In genomic region chr20:14235355-14235754, GRCh38 we compare ENCODE assay signal across 15 cellular contexts.
DNase-seq lines count a peak whose midpoint lies in the region; ATAC-seq, FAIRE-seq and TF ChIP-seq lines count a peak whose summit lies in the region.
"Had no signal": no experiment of that assay in that cellular context is flagged by ENCODE, and none has a peak within 500 bp of the region (broad histone marks: within the 10 kb centered on the region; RNA-seq: fewer than 3 reads in every experiment).

No MANE protein-coding gene starts in this region.

- no peaks in the 10 kb centered on the region for H3K4me1 ChIP-seq in IMR-90 (ENCODE audit: control insufficient read depth, insufficient read depth, low read length)
- H3K4me1 ChIP-seq in keratinocyte (ENCODE audit: control insufficient read depth, extremely low read depth, insufficient read depth, low read length), result peaks cover 10% of the 10 kb centered on the region
- H3K4me1 ChIP-seq in pancreas, result no peaks in the 10 kb centered on the region
- H3K4me1 ChIP-seq: right lobe of liver, tibial nerve had no signal

- H3K9me1 ChIP-seq in IMR-90 (ENCODE audit: insufficient read depth, low read length) (no peaks in the 10 kb centered on the region), keratinocyte (ENCODE audit: control insufficient read depth, extremely low read depth, insufficient read depth, low read length) (no peaks in the 10 kb centered on the region)

- H2BK15ac ChIP-seq in IMR-90 (ENCODE audit: low read depth, low read length), result no peak overlapping the region

- no peak for TF ChIP-seq CTCF in AG04449 (IDR thresholded peaks at IDR 0.05; ENCODE audit: insufficient read depth, low read length, missing control alignments)
- no peak for TF ChIP-seq CTCF in IMR-90 (conservative IDR thresholded peaks at IDR 0.05; ENCODE audit: low read depth, low read length)
- no peak for TF ChIP-seq CTCF in astrocyte of the cerebellum (IDR thresholded peaks at IDR 0.05; ENCODE audit: low read depth, low read length, missing control alignments)
- TF ChIP-seq CTCF in keratinocyte (optimal IDR thresholded peaks at IDR 0.05 in 1 of 3, IDR thresholded peaks at IDR 0.05 in 1 of 3, conservative IDR thresholded peaks at IDR 0.05 in 1 of 3; ENCODE audit: extremely low read depth in 1 of 3, insufficient read depth in 2 of 3, low read length in 3 of 3), result no peak
- TF ChIP-seq CTCF in pancreas (IDR thresholded peaks at IDR 0.05), result no peak

- H2AK5ac ChIP-seq in IMR-90 (ENCODE audit: low read depth, low read length), result no peak overlapping the region

- H2AFZ ChIP-seq in IMR-90 (replicated peaks; ENCODE audit: low read length, poor library complexity) (no peak overlapping the region), keratinocyte (ENCODE audit: control insufficient read depth, low read length) (no peak overlapping the region)

- no peak overlapping the region for H3K4ac ChIP-seq in IMR-90 (ENCODE audit: low read depth, low read length)

- H3K27me3 ChIP-seq in IMR-90 (ENCODE audit: control insufficient read depth, insufficient read depth, low read length) (no peaks in the 10 kb centered on the region), keratinocyte (ENCODE audit: control insufficient read depth, extremely low read depth, insufficient read depth, low read length) (no peaks in the 10 kb centered on the region), pancreas (no peaks in the 10 kb centered on the region)
- H3K27me3 ChIP-seq: BLaER1 treated with 17β-estradiol and CSF1 and Interleukin-3, amounts not matched to agents 10 nM and 100 nM; right lobe of liver; tibial nerve had no signal

- POLR2A ChIA-PET in AG04449 (lab: Yijun Ruan, JAX) (no interaction called here), IMR-90 (lab: Charles Lee; ENCODE audit: unreplicated experiment) (no interaction called here)

- H3K56ac ChIP-seq in IMR-90 (ENCODE audit: extremely low read depth, insufficient read depth, low read length), result no peak overlapping the region

- peak; percentile 33 for DNase-seq in AG04449 (ENCODE audit: low read depth, low spot score)
- DNase-seq in IMR-90, result peak; percentile 84
- DNase-seq in astrocyte of the cerebellum (ENCODE audit: low read depth), result peak; percentile 8
- peak; percentile 13 for DNase-seq in keratinocyte (ENCODE audit: low read depth, low spot score)
- DNase-seq in pancreas, result no peak
- DNase-seq: activated CD8-positive, alpha-beta T cell treated with anti-CD3 and anti-CD28 coated beads, Interleukin-2, amount 10 ng/mL, durations not matched to agents 7 days and 5 days; activated naive CD4-positive, alpha-beta T cell; GF-D8; NCI-H1694; right lobe of liver had no signal

- no peak overlapping the region for H3K18ac ChIP-seq in IMR-90 (ENCODE audit: low read depth, low read length)

- no peak overlapping the region for H2AK9ac ChIP-seq in IMR-90 (replicated peaks; ENCODE audit: low read depth, low read length, poor library complexity)

- H3K79me1 ChIP-seq in IMR-90 (ENCODE audit: low read depth in 1 of 2, low read length in 2 of 2), result no peaks in the 10 kb centered on the region

- H2BK120ac ChIP-seq in IMR-90 (ENCODE audit: low read depth, low read length), result no peak overlapping the region

- BruUV-seq in IMR-90 (replicated peaks; lab: Mats Ljungman, UMichigan), result no TSS peak

- H3K4me2 ChIP-seq in IMR-90 (ENCODE audit: low read depth, low read length) (peak overlapping the region; percentile 70; the same call in 1 of the 2 replicates), keratinocyte (ENCODE audit: control insufficient read depth, extremely low read depth, insufficient read depth, low read depth, low read length) (no peak overlapping the region)
- H3K4me2 ChIP-seq: BLaER1 treated with 17β-estradiol and CSF1 and Interleukin-3, amounts not matched to agents 10 nM and 100 nM had no signal

- H3K9me3 ChIP-seq in IMR-90 (ENCODE audit: control insufficient read depth, insufficient read depth, low read length) (no peaks in the 10 kb centered on the region), keratinocyte (ENCODE audit: control insufficient read depth, low read depth, low read length) (no peaks in the 10 kb centered on the region), pancreas (no peaks in the 10 kb centered on the region)
- H3K9me3 ChIP-seq: BLaER1 treated with 17β-estradiol and CSF1 and Interleukin-3, amounts not matched to agents 10 nM and 100 nM; right lobe of liver; tibial nerve had no signal

- H4K20me1 ChIP-seq in IMR-90 (ENCODE audit: insufficient read depth, low read length), result no peaks in the 10 kb centered on the region
- no peaks in the 10 kb centered on the region for H4K20me1 ChIP-seq in keratinocyte (ENCODE audit: control insufficient read depth, extremely low read depth, insufficient read depth, low read length)
- H4K20me1 ChIP-seq: BLaER1 treated with 17β-estradiol and CSF1 and Interleukin-3, amounts not matched to agents 10 nM and 100 nM had no signal

- H4K91ac ChIP-seq in IMR-90 (ENCODE audit: insufficient read depth, low read depth, low read length), result no peak overlapping the region

- CTCF ChIA-PET in AG04449 (lab: Yijun Ruan, JAX) (no interaction called here), IMR-90 (lab: Yijun Ruan, JAX) (no interaction called here)

- in situ Hi-C loops in IMR-90 (cut with MboI; ENCODE audit: low sequenced_read_pairs) (no loop called here), astrocyte of the cerebellum (cut with HindIII; ENCODE audit: low sequenced_read_pairs) (no loop called here)

- ATAC-seq in IMR-90 (ENCODE audit: low read depth) (peak; percentile 35; the same call in 1 of the 2 replicates), HG03025 (IDR thresholded peaks at IDR 0.05; ENCODE audit: low FRiP score, unreplicated experiment) (no peak), pancreas (no peak), HG03457 (IDR thresholded peaks at IDR 0.05; ENCODE audit: unreplicated experiment) (no peak), GM19023 (IDR thresholded peaks at IDR 0.05; ENCODE audit: unreplicated experiment) (no peak)
- ATAC-seq: activated CD8-positive, alpha-beta T cell treated with anti-CD3 and anti-CD28 coated beads, Interleukin-2, amount 10 ng/mL, durations not matched to agents 7 days and 5 days; right lobe of liver had no signal

- no peak overlapping the region for H2BK20ac ChIP-seq in IMR-90 (ENCODE audit: low read depth, low read length)

- no peak for TF ChIP-seq POLR2A in IMR-90 (IDR thresholded peaks at IDR 0.05; ENCODE audit: low read depth, low read length)

- H2BK5ac ChIP-seq in IMR-90 (ENCODE audit: low read depth, low read length, poor library complexity, severe bottlenecking), result peak overlapping the region; percentile 8

- H4K8ac ChIP-seq in IMR-90 (ENCODE audit: low read depth in 2 of 2, low read length in 2 of 2), result no peak overlapping the region

- H3K27ac ChIP-seq in IMR-90 (ENCODE audit: insufficient read depth, low read length) (no peak overlapping the region), keratinocyte (ENCODE audit: control insufficient read depth, insufficient read depth, low read length) (peak overlapping the region; percentile 48), pancreas (no peak overlapping the region)
- H3K27ac ChIP-seq: BLaER1 treated with 17β-estradiol and CSF1 and Interleukin-3, amounts not matched to agents 10 nM and 100 nM; right lobe of liver; tibial nerve had no signal

- no peaks in the 10 kb centered on the region for H3K79me2 ChIP-seq in keratinocyte (ENCODE audit: control insufficient read depth, insufficient read depth, low read length)

- H3K36me3 ChIP-seq in IMR-90 (ENCODE audit: control insufficient read depth, insufficient read depth, low read length), result no peaks in the 10 kb centered on the region
- no peaks in the 10 kb centered on the region for H3K36me3 ChIP-seq in keratinocyte (ENCODE audit: control insufficient read depth in 2 of 2, extremely low read depth in 1 of 2, insufficient read depth in 2 of 2, low read length in 2 of 2)
- H3K36me3 ChIP-seq in pancreas, result no peaks in the 10 kb centered on the region
- H3K36me3 ChIP-seq: BLaER1 treated with 17β-estradiol and CSF1 and Interleukin-3, amounts not matched to agents 10 nM and 100 nM; right lobe of liver; tibial nerve had no signal

- no peak overlapping the region for H4K5ac ChIP-seq in IMR-90 (ENCODE audit: low read depth, low read length)

- no peak overlapping the region for H3K14ac ChIP-seq in IMR-90 (replicated peaks; ENCODE audit: low read depth, low read length)

- dilution Hi-C loops in IMR-90 (cut with HindIII; ENCODE audit: low sequenced_read_pairs, unreplicated experiment), result no loop called here
- dilution Hi-C loops in keratinocyte (cut with MboI; ENCODE audit: extremely low pct_ligation_motif_present, low sequenced_read_pairs), result no loop called here

- H3K23ac ChIP-seq in IMR-90 (ENCODE audit: low read depth, low read length), result no peak overlapping the region

- TF ChIP-seq RAD21 in IMR-90 (IDR thresholded peaks at IDR 0.05; ENCODE audit: low read length), result no peak

- H3K4me3 ChIP-seq in AG04449 (ENCODE audit: low read depth, low read length) (no peak overlapping the region), IMR-90 (ENCODE audit: insufficient read depth, low read depth, low read length) (no peak overlapping the region), astrocyte of the cerebellum (ENCODE audit: low read depth, low read length) (no peak overlapping the region), keratinocyte (ENCODE audit: control insufficient read depth in 2 of 3, extremely low read depth in 1 of 3, insufficient read depth in 2 of 3, low read depth in 1 of 3, low read length in 3 of 3) (no peak overlapping the region), pancreas (no peak overlapping the region)
- H3K4me3 ChIP-seq: BLaER1 treated with 17β-estradiol and CSF1 and Interleukin-3, amounts not matched to agents 10 nM and 100 nM; right lobe of liver; tibial nerve had no signal

- WGBS in IMR-90 (ENCODE audit: extremely low coverage in 2 of 2, insufficient read length in 1 of 2), 2 experiments, result no CpG with 5 or more reads among the region's 2 CpGs
- 34 to 44% methylated on average over 2 of the region's 2 CpGs for WGBS in pancreas, 2 donors

- H3K9ac ChIP-seq in IMR-90 (ENCODE audit: low read depth, low read length) (no peak overlapping the region), keratinocyte (ENCODE audit: control insufficient read depth, extremely low read depth, insufficient read depth, low read length) (no peak overlapping the region)
- H3K9ac ChIP-seq: BLaER1 treated with 17β-estradiol and CSF1 and Interleukin-3, amounts not matched to agents 10 nM and 100 nM had no signal

- FAIRE-seq in keratinocyte (lab: Jason Lieb, UNC) (peak; percentile 80), pancreas (lab: Jason Lieb, UNC) (no peak)

- intact Hi-C loops in IMR-90 (cut with micrococcal nuclease), result no loop called here
- intact Hi-C loops in pancreas (cut with DNase I), result no loop called here

TF ChIP-seq in IMR-90, 13 proteins besides CTCF, POLR2A, EP300 and RAD21:
- peak; percentile 69; the same call in 1 of the 2 replicates for TF ChIP-seq CEBPB (IDR thresholded peaks at IDR 0.05; ENCODE audit: low read depth, low read length)
- no peak for TF ChIP-seq BHLHE40 (IDR thresholded peaks at IDR 0.05; ENCODE audit: low read depth, low read length)

Comparison
In these comparisons a context has a peak if more than half of its experiments do, and no peak if none do; other contexts are left out.
1. DNase-seq: peak in AG04449 (single experiment), IMR-90 (single experiment), astrocyte of the cerebellum (single experiment) and keratinocyte (single experiment); none in pancreas (0 of 6).